In genomic region chr5:132543472-132544201, GRCh38 we compare ENCODE assay signal across 25 cellular contexts. TPM values are rescaled to one million over a fixed set of nuclear protein-coding genes. Genes with fewer than 3 reads are reported as not detected.
"Had no signal": no experiment of that assay in that cellular context is flagged by ENCODE, and none has a peak within 500 bp of the region (broad histone marks: within the 10 kb centered on the region; RNA-seq: fewer than 3 reads in every experiment).

IL5 (minus strand) TSS chr5:132543522; CDS start chr5:132543478, 44 bp downstream.

- H3K4me3 Mint-ChIP-seq: memory B cell, mesothelial cell of epicardium, nephron had no signal

- H3K27ac Mint-ChIP-seq: memory B cell, mesothelial cell of epicardium, nephron, progenitor cell of endocrine pancreas had no signal

- H3K4me1 Mint-ChIP-seq: memory B cell, mesothelial cell of epicardium, nephron had no signal

- ATAC-seq: left cardiac atrium, lower lobe of right lung, pancreas, right cardiac atrium, upper lobe of right lung had no signal

- H3K9me3 Mint-ChIP-seq: memory B cell, mesothelial cell of epicardium, nephron had no signal

- H3K36me3 Mint-ChIP-seq: memory B cell, mesothelial cell of epicardium had no signal

- H3K27me3 Mint-ChIP-seq: memory B cell had no signal

- DNase-seq: dorsolateral prefrontal cortex; effector CD8-positive, alpha-beta T cell; foreskin melanocyte; head of caudate nucleus; kidney; left cardiac atrium; left ventricle myocardium inferior; lower lobe of right lung; occipital lobe; pancreas; right cardiac atrium; small intestine; stimulated activated CD4-positive, alpha-beta T cell treated with anti-CD3 and anti-CD28 coated beads, Interleukin-12 subunit alpha, Interleukin-12 subunit beta, amount 100 ng/mL, for 4 hours; stimulated activated naive CD4-positive, alpha-beta T cell treated with Interleukin-2 at 50 U/mL for 16 hours; tibial artery; upper lobe of right lung had no signal

RNA-seq across cellular contexts. Expression of gene IL5, which starts in this region (rescaled TPM):
- total RNA-seq: dorsolateral prefrontal cortex, hepatocyte, kidney, left cardiac atrium, left ventricle myocardium inferior, lower lobe of right lung, mesothelial cell of epicardium, mucosa of gallbladder, myocyte, occipital lobe, pancreas, progenitor cell of endocrine pancreas, right cardiac atrium, temporal lobe, upper lobe of right lung, vagina had no signal
